Comparison of ENCODE assay signal across 1 cellular context in genomic region chr17:28335201-28335958, GRCh38.
TF ChIP-seq lines count a peak whose summit lies in the region.

Gene IFT20, minus strand, starts transcription at chr17:28335472. Its CDS starts 3,487 bp downstream, at chr17:28331985.
A gene with protein sequence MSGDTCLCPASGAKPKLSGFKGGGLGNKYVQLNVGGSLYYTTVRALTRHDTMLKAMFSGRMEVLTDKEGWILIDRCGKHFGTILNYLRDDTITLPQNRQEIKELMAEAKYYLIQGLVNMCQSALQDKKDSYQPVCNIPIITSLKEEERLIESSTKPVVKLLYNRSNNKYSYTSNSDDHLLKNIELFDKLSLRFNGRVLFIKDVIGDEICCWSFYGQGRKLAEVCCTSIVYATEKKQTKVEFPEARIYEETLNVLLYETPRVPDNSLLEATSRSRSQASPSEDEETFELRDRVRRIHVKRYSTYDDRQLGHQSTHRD (plus strand): TSS chr17:28335761. CDS start chr17:28339522, 3,761 bp downstream.

TF ChIP-seq in WTC11, 78 proteins besides CTCF, POLR2A, EP300 and RAD21 (continued from another document):
- TF ChIP-seq AFF4 (CRISPR knock-in tag; IDR thresholded peaks at IDR 0.05; ENCODE audit: borderline replicate concordance): no peak
- TF ChIP-seq, protein P1, sequence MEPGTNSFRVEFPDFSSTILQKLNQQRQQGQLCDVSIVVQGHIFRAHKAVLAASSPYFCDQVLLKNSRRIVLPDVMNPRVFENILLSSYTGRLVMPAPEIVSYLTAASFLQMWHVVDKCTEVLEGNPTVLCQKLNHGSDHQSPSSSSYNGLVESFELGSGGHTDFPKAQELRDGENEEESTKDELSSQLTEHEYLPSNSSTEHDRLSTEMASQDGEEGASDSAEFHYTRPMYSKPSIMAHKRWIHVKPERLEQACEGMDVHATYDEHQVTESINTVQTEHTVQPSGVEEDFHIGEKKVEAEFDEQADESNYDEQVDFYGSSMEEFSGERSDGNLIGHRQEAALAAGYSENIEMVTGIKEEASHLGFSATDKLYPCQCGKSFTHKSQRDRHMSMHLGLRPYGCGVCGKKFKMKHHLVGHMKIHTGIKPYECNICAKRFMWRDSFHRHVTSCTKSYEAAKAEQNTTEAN (CRISPR knock-in tag; IDR thresholded peaks at IDR 0.05): 0 out of 2 replicates have a peak, but pooled peaks have one; percentile 33
- TF ChIP-seq ZNF138 (CRISPR knock-in tag; conservative IDR thresholded peaks at IDR 0.05): no peak
- TF ChIP-seq CREM (CRISPR knock-in tag; IDR thresholded peaks at IDR 0.05): peak; percentile 98
- TF ChIP-seq, protein P2, sequence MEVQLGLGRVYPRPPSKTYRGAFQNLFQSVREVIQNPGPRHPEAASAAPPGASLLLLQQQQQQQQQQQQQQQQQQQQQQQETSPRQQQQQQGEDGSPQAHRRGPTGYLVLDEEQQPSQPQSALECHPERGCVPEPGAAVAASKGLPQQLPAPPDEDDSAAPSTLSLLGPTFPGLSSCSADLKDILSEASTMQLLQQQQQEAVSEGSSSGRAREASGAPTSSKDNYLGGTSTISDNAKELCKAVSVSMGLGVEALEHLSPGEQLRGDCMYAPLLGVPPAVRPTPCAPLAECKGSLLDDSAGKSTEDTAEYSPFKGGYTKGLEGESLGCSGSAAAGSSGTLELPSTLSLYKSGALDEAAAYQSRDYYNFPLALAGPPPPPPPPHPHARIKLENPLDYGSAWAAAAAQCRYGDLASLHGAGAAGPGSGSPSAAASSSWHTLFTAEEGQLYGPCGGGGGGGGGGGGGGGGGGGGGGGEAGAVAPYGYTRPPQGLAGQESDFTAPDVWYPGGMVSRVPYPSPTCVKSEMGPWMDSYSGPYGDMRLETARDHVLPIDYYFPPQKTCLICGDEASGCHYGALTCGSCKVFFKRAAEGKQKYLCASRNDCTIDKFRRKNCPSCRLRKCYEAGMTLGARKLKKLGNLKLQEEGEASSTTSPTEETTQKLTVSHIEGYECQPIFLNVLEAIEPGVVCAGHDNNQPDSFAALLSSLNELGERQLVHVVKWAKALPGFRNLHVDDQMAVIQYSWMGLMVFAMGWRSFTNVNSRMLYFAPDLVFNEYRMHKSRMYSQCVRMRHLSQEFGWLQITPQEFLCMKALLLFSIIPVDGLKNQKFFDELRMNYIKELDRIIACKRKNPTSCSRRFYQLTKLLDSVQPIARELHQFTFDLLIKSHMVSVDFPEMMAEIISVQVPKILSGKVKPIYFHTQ (CRISPR knock-in tag; IDR thresholded peaks at IDR 0.05): no peak
- TF ChIP-seq, protein P3, sequence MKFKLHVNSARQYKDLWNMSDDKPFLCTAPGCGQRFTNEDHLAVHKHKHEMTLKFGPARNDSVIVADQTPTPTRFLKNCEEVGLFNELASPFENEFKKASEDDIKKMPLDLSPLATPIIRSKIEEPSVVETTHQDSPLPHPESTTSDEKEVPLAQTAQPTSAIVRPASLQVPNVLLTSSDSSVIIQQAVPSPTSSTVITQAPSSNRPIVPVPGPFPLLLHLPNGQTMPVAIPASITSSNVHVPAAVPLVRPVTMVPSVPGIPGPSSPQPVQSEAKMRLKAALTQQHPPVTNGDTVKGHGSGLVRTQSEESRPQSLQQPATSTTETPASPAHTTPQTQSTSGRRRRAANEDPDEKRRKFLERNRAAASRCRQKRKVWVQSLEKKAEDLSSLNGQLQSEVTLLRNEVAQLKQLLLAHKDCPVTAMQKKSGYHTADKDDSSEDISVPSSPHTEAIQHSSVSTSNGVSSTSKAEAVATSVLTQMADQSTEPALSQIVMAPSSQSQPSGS (CRISPR knock-in tag; IDR thresholded peaks at IDR 0.05; ENCODE audit: borderline replicate concordance, low read depth): peak; percentile 53; the same call in 1 of the 2 replicates
- TF ChIP-seq HMGA2 (CRISPR knock-in tag; IDR thresholded peaks at IDR 0.05): peak; percentile 47; the same call in 1 of the 2 replicates
- no peak for TF ChIP-seq NFATC4 (CRISPR knock-in tag; IDR thresholded peaks at IDR 0.05)
- TF ChIP-seq ZNF219 (CRISPR knock-in tag; IDR thresholded peaks at IDR 0.05; ENCODE audit: borderline replicate concordance): no peak
- TF ChIP-seq ZBTB21 (CRISPR knock-in tag; IDR thresholded peaks at IDR 0.05; ENCODE audit: borderline replicate concordance): peak; percentile 98
- TF ChIP-seq PRRX2 (CRISPR knock-in tag; IDR thresholded peaks at IDR 0.05): no peak
- peak; percentile 89 for TF ChIP-seq GABPB1 (CRISPR knock-in tag; IDR thresholded peaks at IDR 0.05)
- TF ChIP-seq, protein P4, sequence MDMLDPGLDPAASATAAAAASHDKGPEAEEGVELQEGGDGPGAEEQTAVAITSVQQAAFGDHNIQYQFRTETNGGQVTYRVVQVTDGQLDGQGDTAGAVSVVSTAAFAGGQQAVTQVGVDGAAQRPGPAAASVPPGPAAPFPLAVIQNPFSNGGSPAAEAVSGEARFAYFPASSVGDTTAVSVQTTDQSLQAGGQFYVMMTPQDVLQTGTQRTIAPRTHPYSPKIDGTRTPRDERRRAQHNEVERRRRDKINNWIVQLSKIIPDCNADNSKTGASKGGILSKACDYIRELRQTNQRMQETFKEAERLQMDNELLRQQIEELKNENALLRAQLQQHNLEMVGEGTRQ (CRISPR knock-in tag; IDR thresholded peaks at IDR 0.05): peak; percentile 52; the same call in 1 of the 2 replicates
- TF ChIP-seq CREB1 (CRISPR knock-in tag; IDR thresholded peaks at IDR 0.05): peak; percentile 24; the same call in 1 of the 2 replicates
- TF ChIP-seq, protein P5, sequence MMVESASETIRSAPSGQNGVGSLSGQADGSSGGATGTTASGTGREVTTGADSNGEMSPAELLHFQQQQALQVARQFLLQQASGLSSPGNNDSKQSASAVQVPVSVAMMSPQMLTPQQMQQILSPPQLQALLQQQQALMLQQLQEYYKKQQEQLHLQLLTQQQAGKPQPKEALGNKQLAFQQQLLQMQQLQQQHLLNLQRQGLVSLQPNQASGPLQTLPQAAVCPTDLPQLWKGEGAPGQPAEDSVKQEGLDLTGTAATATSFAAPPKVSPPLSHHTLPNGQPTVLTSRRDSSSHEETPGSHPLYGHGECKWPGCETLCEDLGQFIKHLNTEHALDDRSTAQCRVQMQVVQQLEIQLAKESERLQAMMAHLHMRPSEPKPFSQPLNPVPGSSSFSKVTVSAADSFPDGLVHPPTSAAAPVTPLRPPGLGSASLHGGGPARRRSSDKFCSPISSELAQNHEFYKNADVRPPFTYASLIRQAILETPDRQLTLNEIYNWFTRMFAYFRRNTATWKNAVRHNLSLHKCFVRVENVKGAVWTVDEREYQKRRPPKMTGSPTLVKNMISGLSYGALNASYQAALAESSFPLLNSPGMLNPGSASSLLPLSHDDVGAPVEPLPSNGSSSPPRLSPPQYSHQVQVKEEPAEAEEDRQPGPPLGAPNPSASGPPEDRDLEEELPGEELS (CRISPR knock-in tag; IDR thresholded peaks at IDR 0.05): peak; percentile 77; the same call in 1 of the 2 replicates
- TF ChIP-seq FOXJ3 (CRISPR knock-in tag; IDR thresholded peaks at IDR 0.05; ENCODE audit: borderline replicate concordance): no peak
- peak; percentile 49; the same call in 1 of the 2 replicates for TF ChIP-seq ETV6 (CRISPR knock-in tag; IDR thresholded peaks at IDR 0.05)
- TF ChIP-seq TP53 (CRISPR knock-in tag; IDR thresholded peaks at IDR 0.05): no peak
- TF ChIP-seq NR2C2 (CRISPR knock-in tag; IDR thresholded peaks at IDR 0.05): peak; percentile 100
- TF ChIP-seq USF1 (CRISPR knock-in tag; IDR thresholded peaks at IDR 0.05): peak; percentile 29; the same call in 1 of the 2 replicates
- peak; percentile 100 for TF ChIP-seq FOXK1 (CRISPR knock-in tag; IDR thresholded peaks at IDR 0.05)
